In genomic region chr6:5998741-5999687, GRCh38 we compare ENCODE assay signal across 10 cellular contexts. TPM values are rescaled to one million over a fixed set of nuclear protein-coding genes. Genes with fewer than 3 reads are reported as not detected.
A peak's percentile ranks its signal among the peaks of the same experiment; 100 is the strongest.
DNase-seq lines count a peak whose midpoint lies in the region; ATAC-seq and TF ChIP-seq lines count a peak whose summit lies in the region.
"Had no signal": no experiment of that assay in that cellular context is flagged by ENCODE, and none has a peak within 500 bp of the region (broad histone marks: within the 10 kb centered on the region; RNA-seq: fewer than 3 reads in every experiment).

No MANE protein-coding gene starts in this region.

- H3K27me3 Mint-ChIP-seq in activated naive CD4-positive, alpha-beta T cell treated with anti-CD3 and anti-CD28 coated beads for 36 hours (ENCODE audit: low read depth) = peaks cover 92% of the 10 kb centered on the region
- H3K27me3 Mint-ChIP-seq in brain = peaks cover 100% of the 10 kb centered on the region

- no peak overlapping the region for H3K27ac Mint-ChIP-seq in activated naive CD4-positive, alpha-beta T cell treated with anti-CD3 and anti-CD28 coated beads for 36 hours
- peak overlapping the region; percentile 72 to 97 (median 75) for H3K27ac Mint-ChIP-seq in brain

- intact Hi-C loops in activated naive CD4-positive, alpha-beta T cell treated with anti-CD3 and anti-CD28 coated beads for 36 hours (cut with micrococcal nuclease) = loop anchor here (5.0 kb wide), 1 partner anchor 548 kb away; no protein-coding TSS in a partner anchor
- intact Hi-C loops in right lobe of liver (cut with DNase I) (no loop called here), tibial artery (cut with DNase I; ENCODE audit: low total_unique reads) (no loop called here)

- ATAC-seq in right lobe of liver (peak; percentile 7 to 26 (median 16)), GM19324 (IDR thresholded peaks at IDR 0.05; ENCODE audit: low FRiP score, unreplicated experiment) (no peak)

- peaks cover 5% of the 10 kb centered on the region for H3K36me3 Mint-ChIP-seq in activated naive CD4-positive, alpha-beta T cell treated with anti-CD3 and anti-CD28 coated beads for 36 hours (ENCODE audit: low read depth)
- H3K36me3 Mint-ChIP-seq in brain = peaks cover 14% of the 10 kb centered on the region

- CTCF ChIA-PET in activated naive CD4-positive, alpha-beta T cell treated with anti-CD3 and anti-CD28 coated beads for 36 hours (lab: Charles Lee) = interaction anchor here (1.0 to 1.3 kb wide), 2 partner anchors 15 to 185 kb away, joined by 3 read pairs; no protein-coding TSS in a partner anchor

- peaks cover 0 to 66% of the 10 kb centered on the region in 2 donors for H3K27me3 ChIP-seq in right lobe of liver
- H3K27me3 ChIP-seq in tibial artery = peaks cover 9 to 86% of the 10 kb centered on the region in 2 donors

- no peak overlapping the region for H3K4me3 ChIP-seq in right lobe of liver
- H3K4me3 ChIP-seq in tibial artery = peak overlapping the region; percentile 38 to 40
- H3K4me3 ChIP-seq: cardiac muscle cell, PC-9 had no signal

- TF ChIP-seq POLR2A in right lobe of liver (IDR thresholded peaks at IDR 0.05) = no peak

- H3K36me3 ChIP-seq in right lobe of liver (no peaks in the 10 kb centered on the region), tibial artery (no peaks in the 10 kb centered on the region)
- H3K36me3 ChIP-seq: cardiac muscle cell had no signal

- H3K9me3 Mint-ChIP-seq in activated naive CD4-positive, alpha-beta T cell treated with anti-CD3 and anti-CD28 coated beads for 36 hours = peaks cover 6% of the 10 kb centered on the region
- H3K9me3 Mint-ChIP-seq in brain = peaks cover 5 to 19% (median 9%) of the 10 kb centered on the region in 5 experiments

- peaks cover 63% of the 10 kb centered on the region for H3K4me1 Mint-ChIP-seq in activated naive CD4-positive, alpha-beta T cell treated with anti-CD3 and anti-CD28 coated beads for 36 hours (ENCODE audit: low read depth)
- H3K4me1 Mint-ChIP-seq in brain = peaks cover 76% of the 10 kb centered on the region

- H3K9me3 ChIP-seq in right lobe of liver = no peaks in the 10 kb centered on the region
- peaks cover 0 to under 1% (median 0%) of the 10 kb centered on the region in 3 donors for H3K9me3 ChIP-seq in tibial artery

- WGBS in right lobe of liver (ENCODE audit: insufficient coverage, low coverage, low lambda C conversion rate, missing lambda C conversion rate) = 3% methylated on average over 31 of the region's 59 CpGs

- no peak for TF ChIP-seq CTCF in brain (conservative IDR thresholded peaks at IDR 0.05)
- TF ChIP-seq CTCF in right lobe of liver (IDR thresholded peaks at IDR 0.05) = no peak
- TF ChIP-seq CTCF in tibial artery (IDR thresholded peaks at IDR 0.05) = no peak

- DNase-seq in activated naive CD4-positive, alpha-beta T cell treated with anti-CD3 and anti-CD28 coated beads for 36 hours = peak; percentile 15
- no peak for DNase-seq in activated naive CD4-positive, alpha-beta T cell treated with Interleukin-2 at 50 U/mL for 16 hours
- DNase-seq in right lobe of liver (peak in 1 of 3 donors; percentile 50), tibial artery (no peak), NCI-H446 treated with DMSO at 0.1 percent for 48 hours (lab: John Stamatoyannopoulos, UW) (no peak), NCI-H2227 treated with DMSO at 0.1 percent for 48 hours (lab: John Stamatoyannopoulos, UW) (no peak)
- DNase-seq: PC-9 had no signal

- H3K4me3 Mint-ChIP-seq in activated naive CD4-positive, alpha-beta T cell treated with anti-CD3 and anti-CD28 coated beads for 36 hours = no peak overlapping the region
- peak overlapping the region; percentile 73 to 97 (median 81) for H3K4me3 Mint-ChIP-seq in brain

- peaks cover 0 to 27% (median 6%) of the 10 kb centered on the region in 4 donors for H3K4me1 ChIP-seq in right lobe of liver
- H3K4me1 ChIP-seq in tibial artery = peaks cover 0 to 50% (median 28%) of the 10 kb centered on the region in 4 donors

- H3K27ac ChIP-seq in right lobe of liver = peak overlapping the region in 2 of 3 donors; percentile 2 to 14
- H3K27ac ChIP-seq in tibial artery = peak overlapping the region; percentile 49 to 69
- H3K27ac ChIP-seq: cardiac muscle cell, PC-9 had no signal

RNA-seq across cellular contexts. Expression of gene NRN1, which starts 7.7 kb away (rescaled TPM):
- under 1 TPM; 0.20 to 0.45 TPM for total RNA-seq in activated naive CD4-positive, alpha-beta T cell treated with anti-CD3 and anti-CD28 coated beads for 36 hours
- polyA plus RNA-seq in brain (ENCODE audit: insufficient read depth, low read depth, low replicate concordance) = 44.2 TPM
- 1 to 10 TPM in 5 of 6 experiments, under 1 TPM in 1; 0.86 to 3.4 (median 2.4) TPM for total RNA-seq in right lobe of liver
- total RNA-seq: PC-9 had no signal

Comparison
In these comparisons a context has a peak if more than half of its experiments do, and no peak if none do; other contexts are left out.
1. H3K4me3 ChIP-seq: peak in tibial artery (2 of 2); none in right lobe of liver (0 of 3).